24 cellular contexts compared by ENCODE assay signal in the genomic region with DNA sequence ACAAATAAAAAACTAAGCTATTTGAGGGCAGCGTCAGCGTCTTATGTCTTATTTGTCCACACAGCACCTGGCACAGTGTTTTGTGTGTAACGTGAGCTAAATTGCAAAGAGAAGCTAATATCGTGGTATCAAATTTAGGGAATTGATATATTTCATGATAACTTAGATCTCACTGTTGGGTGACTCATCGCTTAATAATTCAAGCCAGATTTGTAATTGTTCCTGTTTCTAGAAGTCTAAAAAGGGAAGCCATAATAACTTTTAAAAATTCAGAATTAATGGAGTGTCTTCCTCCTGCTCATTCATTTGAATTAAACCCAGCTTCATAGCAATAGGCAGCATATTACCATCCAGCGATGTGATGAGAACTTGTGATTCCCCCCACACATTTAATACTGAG.
"Had no signal": no experiment of that assay in that cellular context is flagged by ENCODE, and none has a peak within 500 bp of the region (broad histone marks: within the 10 kb centered on the region; RNA-seq: fewer than 3 reads in every experiment).

No MANE protein-coding gene starts in this region.

- DNase-seq: activated CD4-positive, alpha-beta T cell treated with anti-CD3 and anti-CD28 coated beads for 1 hour; activated CD4-positive, alpha-beta T cell treated with anti-CD3 and anti-CD28 coated beads, Interleukin-2, amount 10 ng/mL, durations not matched to agents 7 days and 5 days; activated CD8-positive, alpha-beta T cell treated with anti-CD3 and anti-CD28 coated beads for 36 hours; activated naive CD8-positive, alpha-beta T cell treated with anti-CD3 and anti-CD28 coated beads, Interleukin-2, amount 50 U/mL, for 24 hours; activated T-cell treated with anti-CD3 and anti-CD28 coated beads, Interleukin-2, amount 50 U/mL, for 4 hours; amygdala; caudate nucleus; effector CD4-positive, alpha-beta T cell; esophagus squamous epithelium; islet precursor cell; left ventricle myocardium inferior; mucosa of descending colon; posterior cingulate gyrus; right cardiac atrium; stimulated activated CD4-positive, alpha-beta T cell treated with anti-CD3 and anti-CD28 coated beads, Interleukin-15, amount 100 ng/mL, for 24 hours; stimulated activated CD4-positive, alpha-beta T cell treated with anti-CD3 and anti-CD28 coated beads, Interleukin-2, amount 100 ng/mL, for 24 hours; stimulated activated naive B cell treated with anti-CD40 and anti-IgM and Interleukin-4, amounts not matched to agents 10 μg/mL and 1 μg/mL and 100 μg/mL, for 72 hours had no signal

- H3K27ac Mint-ChIP-seq: activated CD4-positive, alpha-beta T cell treated with anti-CD3 and anti-CD28 coated beads, Interleukin-2, amount 10 ng/mL, durations not matched to agents 7 days and 5 days; activated CD8-positive, alpha-beta T cell treated with anti-CD3 and anti-CD28 coated beads for 36 hours; activated naive CD4-positive, alpha-beta T cell treated with anti-CD3 and anti-CD28 coated beads, Interleukin-2, amount 50 U/mL, for 24 hours; activated naive CD8-positive, alpha-beta T cell treated with anti-CD3 and anti-CD28 coated beads, Interleukin-2, amount 50 U/mL, for 24 hours; activated T-helper 17 cell treated with anti-CD3 and anti-CD28 coated beads, Interleukin-2, amount 50 U/mL, for 72 hours; dendritic cell treated with granulocyte-macrophage colony-stimulating factor and Interleukin-4, amounts not matched to agents 40 ng/mL and 50 ng/mL, for 4 days; natural killer cell treated with Interleukin-12 subunit alpha and Interleukin-12 subunit beta and Interleukin-15 and Interleukin-18, amount 100 ng/mL, for 72 hours; stimulated activated naive B cell treated with anti-CD40 and anti-IgM and Interleukin-4, amounts not matched to agents 10 μg/mL and 1 μg/mL and 100 μg/mL, for 72 hours; WTC11 had no signal

- H3K27ac ChIP-seq: epithelial cell of prostate, esophagus squamous epithelium, left ventricle myocardium inferior, tibial nerve had no signal

- H3K4me3 Mint-ChIP-seq: activated CD4-positive, alpha-beta T cell treated with anti-CD3 and anti-CD28 coated beads, Interleukin-2, amount 10 ng/mL, durations not matched to agents 7 days and 5 days; activated CD8-positive, alpha-beta T cell treated with anti-CD3 and anti-CD28 coated beads for 36 hours; activated naive CD4-positive, alpha-beta T cell treated with anti-CD3 and anti-CD28 coated beads, Interleukin-2, amount 50 U/mL, for 24 hours; activated naive CD8-positive, alpha-beta T cell treated with anti-CD3 and anti-CD28 coated beads, Interleukin-2, amount 50 U/mL, for 24 hours; activated T-cell treated with anti-CD3 and anti-CD28 coated beads, Interleukin-2, amount 50 U/mL, for 4 hours; activated T-helper 17 cell treated with anti-CD3 and anti-CD28 coated beads, Interleukin-2, amount 50 U/mL, for 72 hours; dendritic cell treated with granulocyte-macrophage colony-stimulating factor and Interleukin-4, amounts not matched to agents 40 ng/mL and 50 ng/mL, for 4 days; natural killer cell treated with Interleukin-12 subunit alpha and Interleukin-12 subunit beta and Interleukin-15 and Interleukin-18, amount 100 ng/mL, for 72 hours; stimulated activated naive B cell treated with anti-CD40 and anti-IgM and Interleukin-4, amounts not matched to agents 10 μg/mL and 1 μg/mL and 100 μg/mL, for 72 hours; WTC11 had no signal

- H3K9me3 ChIP-seq: esophagus squamous epithelium, mucosa of descending colon had no signal

- H3K27me3 ChIP-seq: esophagus squamous epithelium, tibial nerve had no signal

- H3K27me3 Mint-ChIP-seq: activated CD4-positive, alpha-beta T cell treated with anti-CD3 and anti-CD28 coated beads, Interleukin-2, amount 10 ng/mL, durations not matched to agents 7 days and 5 days; activated CD8-positive, alpha-beta T cell treated with anti-CD3 and anti-CD28 coated beads for 36 hours; activated naive CD4-positive, alpha-beta T cell treated with anti-CD3 and anti-CD28 coated beads, Interleukin-2, amount 50 U/mL, for 24 hours; activated naive CD8-positive, alpha-beta T cell treated with anti-CD3 and anti-CD28 coated beads, Interleukin-2, amount 50 U/mL, for 24 hours; activated T-helper 17 cell treated with anti-CD3 and anti-CD28 coated beads, Interleukin-2, amount 50 U/mL, for 72 hours; dendritic cell treated with granulocyte-macrophage colony-stimulating factor and Interleukin-4, amounts not matched to agents 40 ng/mL and 50 ng/mL, for 4 days; natural killer cell treated with Interleukin-12 subunit alpha and Interleukin-12 subunit beta and Interleukin-15 and Interleukin-18, amount 100 ng/mL, for 72 hours; stimulated activated naive B cell treated with anti-CD40 and anti-IgM and Interleukin-4, amounts not matched to agents 10 μg/mL and 1 μg/mL and 100 μg/mL, for 72 hours had no signal

- H3K4me3 ChIP-seq: esophagus squamous epithelium, left ventricle myocardium inferior, mucosa of descending colon, tibial nerve had no signal

- H3K36me3 ChIP-seq: esophagus squamous epithelium, left ventricle myocardium inferior, tibial nerve had no signal

- H3K36me3 Mint-ChIP-seq: activated naive CD4-positive, alpha-beta T cell treated with anti-CD3 and anti-CD28 coated beads, Interleukin-2, amount 50 U/mL, for 24 hours; stimulated activated naive B cell treated with anti-CD40 and anti-IgM and Interleukin-4, amounts not matched to agents 10 μg/mL and 1 μg/mL and 100 μg/mL, for 72 hours had no signal

- H3K4me1 Mint-ChIP-seq: activated CD4-positive, alpha-beta T cell treated with anti-CD3 and anti-CD28 coated beads, Interleukin-2, amount 10 ng/mL, durations not matched to agents 7 days and 5 days; activated naive CD4-positive, alpha-beta T cell treated with anti-CD3 and anti-CD28 coated beads, Interleukin-2, amount 50 U/mL, for 24 hours; activated naive CD8-positive, alpha-beta T cell treated with anti-CD3 and anti-CD28 coated beads, Interleukin-2, amount 50 U/mL, for 24 hours; activated T-helper 17 cell treated with anti-CD3 and anti-CD28 coated beads, Interleukin-2, amount 50 U/mL, for 72 hours; stimulated activated naive B cell treated with anti-CD40 and anti-IgM and Interleukin-4, amounts not matched to agents 10 μg/mL and 1 μg/mL and 100 μg/mL, for 72 hours had no signal

- H3K4me1 ChIP-seq: left ventricle myocardium inferior had no signal
